In the genomic region with DNA sequence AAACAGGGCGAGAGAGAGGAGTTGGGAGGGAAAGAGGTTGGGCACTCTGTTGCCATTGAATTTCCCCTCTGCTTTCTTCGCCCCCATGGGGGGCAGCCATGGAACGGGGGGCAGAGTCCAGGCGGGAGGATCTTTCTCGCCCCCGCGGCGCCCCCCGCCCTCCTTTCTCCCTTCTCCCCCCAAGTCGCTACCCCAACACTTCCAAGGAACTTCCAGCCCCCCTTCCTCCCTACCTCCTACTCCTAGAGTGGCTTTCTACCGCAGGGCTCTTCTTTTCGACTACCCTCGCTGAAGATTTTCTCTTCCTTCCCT, we compare ENCODE assay signal across 8 cellular contexts. TPM values are rescaled to one million over a fixed set of nuclear protein-coding genes. Genes with fewer than 3 reads are reported as not detected.
DNase-seq lines count a peak whose midpoint lies in the region; ATAC-seq and TF ChIP-seq lines count a peak whose summit lies in the region.

No MANE protein-coding gene starts in this region.

- TF ChIP-seq CTCF in heart right ventricle (IDR thresholded peaks at IDR 0.05) (no peak), brain (conservative IDR thresholded peaks at IDR 0.05) (no peak), upper lobe of right lung (IDR thresholded peaks at IDR 0.05) (no peak)

- ATAC-seq in heart right ventricle = no peak
- ATAC-seq in left ventricle myocardium superior = no peak
- ATAC-seq in upper lobe of right lung = no peak
- no peak for ATAC-seq in GM18520 (IDR thresholded peaks at IDR 0.05; ENCODE audit: unreplicated experiment)

- H3K9me3 ChIP-seq in heart right ventricle (peaks cover 0 to 3% (median 0%) of the 10 kb centered on the region in 11 donors), mesodermal cell (ENCODE audit: control insufficient read depth, low read length) (no peaks in the 10 kb centered on the region), upper lobe of right lung (no peaks in the 10 kb centered on the region)

- DNase-seq in heart right ventricle = no peak
- DNase-seq in left ventricle myocardium superior = no peak
- DNase-seq in upper lobe of right lung = no peak
- no peak for DNase-seq in T1000 (lab: John Stamatoyannopoulos, UW)
- DNase-seq in SW480 (ENCODE audit: low spot score) = no peak

- H3K36me3 ChIP-seq in heart right ventricle (no peaks in the 10 kb centered on the region), mesodermal cell (ENCODE audit: control insufficient read depth, insufficient read depth, low read length) (peaks cover 3% of the 10 kb centered on the region), upper lobe of right lung (no peaks in the 10 kb centered on the region)

- H3K27me3 ChIP-seq in heart right ventricle (no peaks in the 10 kb centered on the region), upper lobe of right lung (no peaks in the 10 kb centered on the region)

- peaks cover 3% of the 10 kb centered on the region for H3K27me3 Mint-ChIP-seq in brain

- no peaks in the 10 kb centered on the region for H3K36me3 Mint-ChIP-seq in brain

- intact Hi-C loops in heart right ventricle (cut with DNase I) (loop anchor here in 5 of 10 donors (5.0 to 10.0 kb wide), 3 partner anchors 54 to 64 kb away; no protein-coding TSS in a partner anchor), left ventricle myocardium superior (cut with micrococcal nuclease) (no loop called here), upper lobe of right lung (cut with DNase I) (no loop called here)

- H3K4me1 ChIP-seq in heart right ventricle (peaks cover 0 to 32% (median 9%) of the 10 kb centered on the region in 9 donors), mesodermal cell (ENCODE audit: control insufficient read depth, insufficient read depth, low read length, poor library complexity, severe bottlenecking) (no peaks in the 10 kb centered on the region), upper lobe of right lung (peaks cover 6% of the 10 kb centered on the region)

- peak overlapping the region; percentile 95 to 100 (median 99) for H3K27ac ChIP-seq in heart right ventricle
- H3K27ac ChIP-seq in mesodermal cell (ENCODE audit: low read depth, low read length, severe bottlenecking) = peak overlapping the region; percentile 99
- H3K27ac ChIP-seq in upper lobe of right lung = peak overlapping the region; percentile 98

- peaks cover 0 to 2% (median 0%) of the 10 kb centered on the region in 5 experiments for H3K9me3 Mint-ChIP-seq in brain

- 0 to 1% methylated on average over 3 to 12 of the region's 13 CpGs for WGBS in heart right ventricle, 2 donors
- WGBS in mesodermal cell (ENCODE audit: insufficient coverage in 2 of 2), 2 experiments = no CpG with 5 or more reads among the region's 13 CpGs

- peak overlapping the region; percentile 89 to 98 (median 95) for H3K4me3 Mint-ChIP-seq in brain

- H3K27ac Mint-ChIP-seq in brain = peak overlapping the region; percentile 97 to 99 (median 99)

- peak overlapping the region; percentile 64 to 86 (median 80) for H3K4me3 ChIP-seq in heart right ventricle
- peak overlapping the region; percentile 64 for H3K4me3 ChIP-seq in mesodermal cell (ENCODE audit: extremely low read depth, insufficient read depth, low read length, poor library complexity, severe bottlenecking)
- H3K4me3 ChIP-seq in upper lobe of right lung = peak overlapping the region; percentile 69

- H3K4me1 Mint-ChIP-seq in brain = peaks cover 30% of the 10 kb centered on the region

RNA-seq across cellular contexts. Expression of a gene that starts 0.6 kb away (rescaled TPM):
- total RNA-seq in heart right ventricle (10 to 100 TPM; 26.5 to 36.5 (median 29.7) TPM), left ventricle myocardium superior (34.8 TPM), upper lobe of right lung (71.4 TPM)
- polyA plus RNA-seq in heart right ventricle (10 to 100 TPM; 10.1 to 15.3 TPM), brain (ENCODE audit: insufficient read depth, low read depth, low replicate concordance) (21.5 TPM)
- polyA plus RNA-seq in mesodermal cell (2013, experiment 1 of 2) = 56.4 TPM
- 62.4 TPM for polyA plus RNA-seq in mesodermal cell (2013, experiment 2 of 2)
